Comparison of ENCODE assay signal across 21 cellular contexts in genomic region chr5:153543959-153544470, GRCh38. TPM values are rescaled to one million over a fixed set of nuclear protein-coding genes. Genes with fewer than 3 reads are reported as not detected.
"Had no signal": no experiment of that assay in that cellular context is flagged by ENCODE, and none has a peak within 500 bp of the region (broad histone marks: within the 10 kb centered on the region; RNA-seq: fewer than 3 reads in every experiment).

No MANE protein-coding gene starts in this region.

- H3K36me3 Mint-ChIP-seq: activated CD4-positive, alpha-beta memory T cell treated with anti-CD3 and anti-CD28 coated beads for 36 hours; natural killer cell treated with Interleukin-12 subunit alpha and Interleukin-12 subunit beta and Interleukin-15 and Interleukin-18, amount 100 ng/mL, for 72 hours; type B pancreatic cell had no signal

- H3K4me1 ChIP-seq: sigmoid colon had no signal

- H3K9me3 Mint-ChIP-seq: activated CD4-positive, alpha-beta memory T cell treated with anti-CD3 and anti-CD28 coated beads for 36 hours; activated naive CD8-positive, alpha-beta T cell treated with anti-CD3 and anti-CD28 coated beads, Interleukin-2, amount 50 U/mL, for 24 hours; type B pancreatic cell had no signal

- H3K27ac Mint-ChIP-seq: activated CD4-positive, alpha-beta memory T cell treated with anti-CD3 and anti-CD28 coated beads for 36 hours; activated naive CD8-positive, alpha-beta T cell treated with anti-CD3 and anti-CD28 coated beads, Interleukin-2, amount 50 U/mL, for 24 hours; dendritic cell treated with granulocyte-macrophage colony-stimulating factor and Interleukin-4, amounts not matched to agents 40 ng/mL and 50 ng/mL, for 4 days; natural killer cell treated with Interleukin-12 subunit alpha and Interleukin-12 subunit beta and Interleukin-15 and Interleukin-18, amount 100 ng/mL, for 72 hours; type B pancreatic cell had no signal

- H3K4me3 Mint-ChIP-seq: activated CD4-positive, alpha-beta memory T cell treated with anti-CD3 and anti-CD28 coated beads for 36 hours; activated naive CD8-positive, alpha-beta T cell treated with anti-CD3 and anti-CD28 coated beads, Interleukin-2, amount 50 U/mL, for 24 hours; dendritic cell treated with granulocyte-macrophage colony-stimulating factor and Interleukin-4, amounts not matched to agents 40 ng/mL and 50 ng/mL, for 4 days; natural killer cell treated with Interleukin-12 subunit alpha and Interleukin-12 subunit beta and Interleukin-15 and Interleukin-18, amount 100 ng/mL, for 72 hours; type B pancreatic cell had no signal

- DNase-seq: activated CD4-positive, alpha-beta memory T cell treated with anti-CD3 and anti-CD28 coated beads for 36 hours; activated CD4-positive, alpha-beta T cell treated with anti-CD3 and anti-CD28 coated beads for 48 hours; activated effector memory CD4-positive, alpha-beta T cell treated with anti-CD3 and anti-CD28 coated beads, Interleukin-2, amount 50 U/mL, for 16 hours; activated naive CD4-positive, alpha-beta T cell treated with anti-CD3 and anti-CD28 coated beads, Interleukin-2, amount 50 U/mL, for 16 hours; activated naive CD8-positive, alpha-beta T cell treated with anti-CD3 and anti-CD28 coated beads, Interleukin-2, amount 50 U/mL, for 24 hours; anterior cingulate cortex; brain microvascular endothelial cell; caudate nucleus; effector CD4-positive, alpha-beta T cell; glutamatergic neuron; left ventricle myocardium superior; mammary epithelial cell; sigmoid colon; stimulated activated CD4-positive, alpha-beta T cell treated with anti-CD3 and anti-CD28 coated beads, Interleukin-2, amount 100 ng/mL, for 48 hours; stimulated activated CD8-positive, alpha-beta memory T cell treated with anti-CD3 and anti-CD28 coated beads, Interleukin-4, amount 100 ng/mL, for 48 hours; stimulated activated naive CD4-positive, alpha-beta T cell treated with Interleukin-2 at 50 U/mL for 16 hours had no signal

- H2AFZ ChIP-seq: hepatocyte had no signal

- H3K4me3 ChIP-seq: hepatocyte, sigmoid colon, thoracic aorta had no signal

- H3K4me1 Mint-ChIP-seq: activated naive CD8-positive, alpha-beta T cell treated with anti-CD3 and anti-CD28 coated beads, Interleukin-2, amount 50 U/mL, for 24 hours had no signal

- H3K36me3 ChIP-seq: brain microvascular endothelial cell, sigmoid colon, thoracic aorta had no signal

- H3K79me2 ChIP-seq: hepatocyte had no signal

- H3K9me3 ChIP-seq: sigmoid colon, thoracic aorta had no signal

- H3K27me3 ChIP-seq: brain microvascular endothelial cell, hepatocyte, sigmoid colon had no signal

- H3K27ac ChIP-seq: brain microvascular endothelial cell, hepatocyte, sigmoid colon, thoracic aorta had no signal

- H3K27me3 Mint-ChIP-seq: activated CD4-positive, alpha-beta memory T cell treated with anti-CD3 and anti-CD28 coated beads for 36 hours; activated naive CD8-positive, alpha-beta T cell treated with anti-CD3 and anti-CD28 coated beads, Interleukin-2, amount 50 U/mL, for 24 hours; dendritic cell treated with granulocyte-macrophage colony-stimulating factor and Interleukin-4, amounts not matched to agents 40 ng/mL and 50 ng/mL, for 4 days; type B pancreatic cell had no signal

- H3K4me2 ChIP-seq: hepatocyte had no signal

- ATAC-seq: activated naive CD8-positive, alpha-beta T cell treated with anti-CD3 and anti-CD28 coated beads, Interleukin-2, amount 50 U/mL, for 24 hours; left ventricle myocardium superior; natural killer cell treated with Interleukin-12 subunit alpha and Interleukin-12 subunit beta and Interleukin-15 and Interleukin-18, amount 100 ng/mL, for 72 hours had no signal

RNA-seq across cellular contexts. Expression of gene GRIA1, which starts 53.5 kb away (rescaled TPM):
- total RNA-seq: activated CD4-positive, alpha-beta memory T cell treated with anti-CD3 and anti-CD28 coated beads for 36 hours; natural killer cell treated with Interleukin-12 subunit alpha and Interleukin-12 subunit beta and Interleukin-15 and Interleukin-18, amount 100 ng/mL, for 72 hours had no signal
- polyA plus RNA-seq: mammary epithelial cell had no signal
